ENCODE assay signal across 9 cellular contexts in the genomic region with DNA sequence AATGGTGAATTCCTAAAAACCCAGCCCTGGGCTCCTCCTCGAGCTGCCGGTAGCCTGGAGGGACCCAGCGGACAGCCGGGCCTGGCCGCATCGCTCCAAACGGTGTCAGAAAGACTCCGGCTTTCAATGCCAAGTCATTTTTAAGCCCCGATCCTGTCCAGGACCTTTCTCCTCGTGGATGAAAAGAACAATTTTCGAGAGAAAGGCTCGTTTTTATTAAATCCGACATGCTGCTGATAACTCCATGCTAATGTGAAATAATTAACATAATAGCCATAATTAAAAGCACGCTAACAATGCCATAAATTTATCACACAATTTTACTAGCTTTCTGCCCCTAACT. TPM values are rescaled to one million over a fixed set of nuclear protein-coding genes. Genes with fewer than 3 reads are reported as not detected.
DNase-seq lines count a peak whose midpoint lies in the region; ATAC-seq, FAIRE-seq and TF ChIP-seq lines count a peak whose summit lies in the region.
"Had no signal": no experiment of that assay in that cellular context is flagged by ENCODE, and none has a peak within 500 bp of the region (broad histone marks: within the 10 kb centered on the region; RNA-seq: fewer than 3 reads in every experiment).

No MANE protein-coding gene starts in this region.

- intact Hi-C loops in CD4-positive, alpha-beta memory T cell (cut with micrococcal nuclease) = loop anchor here (1.0 to 5.0 kb wide), 3 partner anchors 124 to 275 kb away; a partner anchor contains a TSS
- intact Hi-C loops in GM12878 (cut with micrococcal nuclease; ENCODE audit: unreplicated experiment) = loop anchor here (1.0 to 10.0 kb wide), 3 partner anchors 124 to 363 kb away; no protein-coding TSS in a partner anchor

- H3K4me1 ChIP-seq in CD4-positive, alpha-beta memory T cell (ENCODE audit: insufficient read depth, low read length) = peaks cover 25% of the 10 kb centered on the region
- H3K4me1 ChIP-seq in HUES6 (ENCODE audit: control insufficient read depth, insufficient read depth, low read length) (peaks cover 28% of the 10 kb centered on the region), GM12878 (ENCODE audit: control insufficient read depth, insufficient read depth, low read length) (no peaks in the 10 kb centered on the region; the same call in 1 of the 2 replicates)

- peak overlapping the region in 2 of 7 donors; percentile 75 to 91 for H3K27ac Mint-ChIP-seq in CD4-positive, alpha-beta memory T cell
- H3K27ac Mint-ChIP-seq in nephron progenitor cell = no peak overlapping the region

- H3K9me3 Mint-ChIP-seq in CD4-positive, alpha-beta memory T cell = peaks cover 3 to 46% (median 35%) of the 10 kb centered on the region in 8 donors
- H3K9me3 Mint-ChIP-seq in nephron progenitor cell = peaks cover 17% of the 10 kb centered on the region

- peaks cover 0 to 7% of the 10 kb centered on the region in 2 donors for H3K9me3 ChIP-seq in CD4-positive, alpha-beta memory T cell (ENCODE audit: control insufficient read depth in 1 of 2, low read length in 2 of 2)
- no peaks in the 10 kb centered on the region for H3K9me3 ChIP-seq in HUES6 (ENCODE audit: control insufficient read depth, insufficient read depth, low read depth, low read length)
- no peaks in the 10 kb centered on the region; the same call in 1 of the 3 replicates for H3K9me3 ChIP-seq in GM12878 (replicated peaks; ENCODE audit: control insufficient read depth, insufficient read depth, low read length)

- peak overlapping the region; percentile 81; the same call in 1 of the 2 replicates for H2AFZ ChIP-seq in GM12878 (ENCODE audit: control insufficient read depth, low read depth, low read length)

- H3K27ac ChIP-seq in CD4-positive, alpha-beta memory T cell (ENCODE audit: low read depth, low read length) = no peak overlapping the region
- H3K27ac ChIP-seq in HUES6 (ENCODE audit: low read depth, low read length) (peak overlapping the region; percentile 55; the same call in 1 of the 2 replicates), GM12878 (ENCODE audit: control insufficient read depth, insufficient read depth) (no peak overlapping the region), RWPE1 (no peak overlapping the region)

- peaks cover 12 to 46% (median 27%) of the 10 kb centered on the region in 4 donors for H3K4me1 Mint-ChIP-seq in CD4-positive, alpha-beta memory T cell
- peaks cover 17% of the 10 kb centered on the region for H3K4me1 Mint-ChIP-seq in nephron progenitor cell

- no peak for TF ChIP-seq CTCF in GM12878 (IDR thresholded peaks at IDR 0.05 in 2 of 3, conservative IDR thresholded peaks at IDR 0.05 in 1 of 3; ENCODE audit: control insufficient read depth in 2 of 3, extremely low read depth in 1 of 3, insufficient read depth in 1 of 3, low read depth in 3 of 3, low read length in 3 of 3)
- TF ChIP-seq CTCF in nephron progenitor cell (IDR thresholded peaks at IDR 0.05) = no peak
- TF ChIP-seq CTCF in RWPE1 (conservative IDR thresholded peaks at IDR 0.05; ENCODE audit: low read depth) = no peak

- peak in 2 of 5 donors; percentile 10 to 17 for DNase-seq in CD4-positive, alpha-beta memory T cell
- no peak for DNase-seq in GM12878 (ENCODE audit: low read depth, low spot score)
- DNase-seq in nephron progenitor cell = no peak
- no peak for DNase-seq in stimulated activated CD4-positive, alpha-beta T cell treated with anti-CD3 and anti-CD28 coated beads, Interleukin-4, amount 100 ng/mL, for 24 hours
- DNase-seq in occipital lobe (lab: John Stamatoyannopoulos, UW) = no peak
- no peak for DNase-seq in RWPE1 (ENCODE audit: low spot score)

- H3K4me2 ChIP-seq in GM12878 (ENCODE audit: control insufficient read depth, insufficient read depth) = peak overlapping the region; percentile 84

- WGBS in GM12878 (ENCODE audit: insufficient coverage, insufficient replicate concordance, low lambda C conversion rate, missing lambda C conversion rate) = 42% methylated on average over 14 of the region's 14 CpGs

- peaks cover 62% of the 10 kb centered on the region for H3K27me3 ChIP-seq in CD4-positive, alpha-beta memory T cell (ENCODE audit: insufficient read depth, low read length)
- peaks cover 59% of the 10 kb centered on the region for H3K27me3 ChIP-seq in HUES6 (ENCODE audit: control insufficient read depth, insufficient read depth, low read length)
- H3K27me3 ChIP-seq in GM12878 (replicated peaks in 1 of 2; ENCODE audit: control insufficient read depth in 2 of 2, insufficient read depth in 2 of 2, low read length in 1 of 2) = peaks cover 9 to 38% of the 10 kb centered on the region in 2 experiments

- peak overlapping the region; percentile 68 for H3K9ac ChIP-seq in HUES6 (ENCODE audit: low read length)
- no peak overlapping the region for H3K9ac ChIP-seq in GM12878 (ENCODE audit: control insufficient read depth, insufficient read depth, low read length)

- ATAC-seq in GM12878 (no peak), HG03457 (IDR thresholded peaks at IDR 0.05; ENCODE audit: unreplicated experiment) (no peak)

- H3K27me3 Mint-ChIP-seq in CD4-positive, alpha-beta memory T cell = peaks cover 62 to 63% of the 10 kb centered on the region in 2 donors
- H3K27me3 Mint-ChIP-seq in nephron progenitor cell (ENCODE audit: low read depth, poor library complexity) = peaks cover 99% of the 10 kb centered on the region

- no peak for TF ChIP-seq EP300 in GM12878 (IDR thresholded peaks at IDR 0.05; ENCODE audit: borderline replicate concordance in 1 of 2, control insufficient read depth in 1 of 2, low read depth in 2 of 2, low read length in 2 of 2)

- H3K36me3 ChIP-seq in CD4-positive, alpha-beta memory T cell (ENCODE audit: insufficient read depth, low read length) = no peaks in the 10 kb centered on the region
- H3K36me3 ChIP-seq in HUES6 (ENCODE audit: control insufficient read depth, insufficient read depth, low read length) (no peaks in the 10 kb centered on the region), GM12878 (ENCODE audit: control insufficient read depth in 2 of 2, insufficient read depth in 2 of 2, low read length in 1 of 2) (no peaks in the 10 kb centered on the region)

- RAD21 ChIA-PET in GM12878 (lab: Charles Lee; ENCODE audit: unreplicated experiment) = interaction anchor here (1.0 kb wide), 1 partner anchor 220 kb away, joined by 3 read pairs; no protein-coding TSS in a partner anchor

- H3K79me2 ChIP-seq in GM12878 (ENCODE audit: control insufficient read depth, insufficient read depth, low read length) = no peaks in the 10 kb centered on the region

- peaks cover 10 to 18% of the 10 kb centered on the region in 2 donors for H3K36me3 Mint-ChIP-seq in CD4-positive, alpha-beta memory T cell
- H3K36me3 Mint-ChIP-seq in nephron progenitor cell (ENCODE audit: low read depth) = no peaks in the 10 kb centered on the region

- FAIRE-seq in GM12878 (lab: Jason Lieb, UNC) = no peak
- FAIRE-seq: GM12891 had no signal

- no peak for TF ChIP-seq POLR2A in GM12878 (IDR thresholded peaks at IDR 0.05; ENCODE audit: low read depth, low read length)

- POLR2A ChIA-PET in CD4-positive, alpha-beta memory T cell (lab: Charles Lee; ENCODE audit: partially characterized antibody) = no interaction called here
- POLR2A ChIA-PET in GM12878 (lab: Charles Lee) = no interaction called here
- POLR2A ChIA-PET in RWPE1 (lab: Yijun Ruan, JAX; ENCODE audit: low non-redundant PET) = no interaction called here

- H3K4me3 Mint-ChIP-seq in CD4-positive, alpha-beta memory T cell = peak overlapping the region; percentile 45 to 82 (median 66)
- peak overlapping the region; percentile 76 for H3K4me3 Mint-ChIP-seq in nephron progenitor cell

- H4K20me1 ChIP-seq in GM12878 (ENCODE audit: control insufficient read depth, insufficient read depth) = no peaks in the 10 kb centered on the region

- peak overlapping the region in 1 of 2 donors; percentile 32 for H3K4me3 ChIP-seq in CD4-positive, alpha-beta memory T cell (ENCODE audit: low read length in 2 of 2)
- peak overlapping the region; percentile 92 for H3K4me3 ChIP-seq in HUES6 (ENCODE audit: low read depth, low read length)
- H3K4me3 ChIP-seq in GM12878 = peak overlapping the region; percentile 69

- in situ Hi-C loops in GM12878 (cut with MboI) = no loop called here

- no peak for TF ChIP-seq RAD21 in GM12878 (IDR thresholded peaks at IDR 0.05; ENCODE audit: insufficient read depth, low read depth, low read length)

- CTCF ChIA-PET in CD4-positive, alpha-beta memory T cell (lab: Charles Lee; ENCODE audit: partially characterized antibody) = no interaction called here
- CTCF ChIA-PET in GM12878 (lab: Yijun Ruan, JAX) = interaction anchor here (0.7 to 1.3 kb wide), 3 partner anchors 9 to 128 kb away, joined by 3 to 5 read pairs (median 3); no protein-coding TSS in a partner anchor
- CTCF ChIA-PET in RWPE1 (lab: Yijun Ruan, JAX) = interaction anchor here (0.6 to 1.8 kb wide), 2 partner anchors 9 to 20 kb away, joined by 3 to 14 read pairs; no protein-coding TSS in a partner anchor

- BruUV-seq in GM12878 (replicated peaks; lab: Mats Ljungman, UMichigan) = no TSS peak

- SMC1A ChIA-PET in GM12878 (lab: Charles Lee; ENCODE audit: uncharacterized antibody, unreplicated experiment) = no interaction called here

RNA-seq across cellular contexts. Expression of a gene that starts 4.6 kb away (rescaled TPM):
- total RNA-seq in CD4-positive, alpha-beta memory T cell = not detected
- not detected for polyA plus RNA-seq in CD4-positive, alpha-beta memory T cell
- total RNA-seq in GM12878 (2013; cell fraction: nucleolus; rRNA removed) = not detected in 2 replicates
- total RNA-seq in GM12878 (2014; rRNA removed) (not detected in 2 replicates), GM12878 (2014; rRNA removed; fragmentation: Illumina TruSeq; extraction: Trizol) (not detected in 2 replicates), GM12878 (2021) (not detected in 2 replicates), occipital lobe (not detected)
- polyA plus RNA-seq in GM12878 (2011; ENCODE audit: low read depth) = not detected
- polyA plus RNA-seq in GM12878 (2011; rRNA removed) (not detected in 2 replicates), GM12878 (2014; fragmentation: Illumina TruSeq; extraction: Trizol) (not detected in 2 replicates), GM12878 (2014; fragmentation: Nextera tagmentation; extraction: Ambion mirVana) (not detected), GM12878 (2014; rRNA removed) (not detected in 2 replicates), GM12878 (2016; fragmentation: Nextera tagmentation; extraction: Ambion mirVana) (not detected)
- polyA plus RNA-seq in GM12878 (2011; cell fraction: cytosol; rRNA removed) = not detected in 2 replicates
- not detected in 2 replicates for polyA plus RNA-seq in GM12878 (2011; cell fraction: nucleus; rRNA removed)
- polyA plus RNA-seq in GM12878 (2012) = not detected in 2 replicates
- polyA minus RNA-seq in GM12878 (2011; rRNA and poly(A)+ RNA removed) = not detected in 2 replicates
- polyA minus RNA-seq in GM12878 (2011; cell fraction: cytosol; rRNA and poly(A)+ RNA removed) = not detected in 2 replicates
- not detected in 2 replicates for polyA minus RNA-seq in GM12878 (2011; cell fraction: nucleus; rRNA and poly(A)+ RNA removed)

RNA-seq across cellular contexts. Expression of a gene that starts 49.6 kb away (rescaled TPM):
- 10 to 100 TPM; 27.6 to 28.4 TPM for total RNA-seq in CD4-positive, alpha-beta memory T cell
- polyA plus RNA-seq in CD4-positive, alpha-beta memory T cell = 10 to 100 TPM; 21.9 to 22.0 TPM
- 66.0 and 70.4 TPM in 2 replicates for total RNA-seq in GM12878 (2013; cell fraction: nucleolus; rRNA removed)
- total RNA-seq in GM12878 (2014; rRNA removed) = 17.1 and 29.3 TPM in 2 replicates
- total RNA-seq in GM12878 (2014; rRNA removed; fragmentation: Illumina TruSeq; extraction: Trizol) = 16.8 and 17.1 TPM in 2 replicates
- total RNA-seq in GM12878 (2021) = 12.2 and 13.8 TPM in 2 replicates
- polyA plus RNA-seq in GM12878 (2011; ENCODE audit: low read depth) = 6.1 TPM
- polyA plus RNA-seq in GM12878 (2011; rRNA removed) = 24.1 and 39.6 TPM in 2 replicates
- polyA plus RNA-seq in GM12878 (2011; cell fraction: cytosol; rRNA removed) = 5.8 and 7.6 TPM in 2 replicates
- 27.0 and 32.2 TPM in 2 replicates for polyA plus RNA-seq in GM12878 (2011; cell fraction: nucleus; rRNA removed)
- 11.0 and 11.1 TPM in 2 replicates for polyA plus RNA-seq in GM12878 (2012)
- polyA plus RNA-seq in GM12878 (2014; fragmentation: Illumina TruSeq; extraction: Trizol) = 17.0 and 20.6 TPM in 2 replicates
- polyA plus RNA-seq in GM12878 (2014; fragmentation: Nextera tagmentation; extraction: Ambion mirVana) = 10 to 100 TPM; 13.8 to 20.2 TPM
- 12.4 and 15.2 TPM in 2 replicates for polyA plus RNA-seq in GM12878 (2014; rRNA removed)
- polyA plus RNA-seq in GM12878 (2016; fragmentation: Nextera tagmentation; extraction: Ambion mirVana) = 10 to 100 TPM; 25.2 to 28.5 TPM
- polyA minus RNA-seq in GM12878 (2011; rRNA and poly(A)+ RNA removed) = 15.1 and 22.5 TPM in 2 replicates
- 5.0 and 5.7 TPM in 2 replicates for polyA minus RNA-seq in GM12878 (2011; cell fraction: cytosol; rRNA and poly(A)+ RNA removed)
- polyA minus RNA-seq in GM12878 (2011; cell fraction: nucleus; rRNA and poly(A)+ RNA removed) = 20.6 and 32.5 TPM in 2 replicates
- 73.3 TPM for total RNA-seq in occipital lobe
